Comparison of ENCODE assay signal across 1 cellular context in genomic region chr16:69363281-69363717, GRCh38.
TF ChIP-seq lines count a peak whose summit lies in the region.

No MANE protein-coding gene starts in this region.

TF ChIP-seq in K562, 482 proteins besides CTCF, POLR2A, EP300 and RAD21:
- peak; percentile 52; the same call in 1 of the 2 replicates for TF ChIP-seq CEBPG (CRISPR knock-in tag; IDR thresholded peaks at IDR 0.05)
- peak; percentile 22 to 41; a peak in 2 of 4 replicates for TF ChIP-seq CEBPG (tag; conservative IDR thresholded peaks at IDR 0.05 in 1 of 2, IDR thresholded peaks at IDR 0.05 in 1 of 2)
- no peak for TF ChIP-seq PCBP1 (IDR thresholded peaks at IDR 0.05; ENCODE audit: low read depth, low read length, poor library complexity, severe bottlenecking)
- peak; percentile 90 for TF ChIP-seq CEBPB (tag; IDR thresholded peaks at IDR 0.05)
